1 cellular context compared by ENCODE assay signal in the genomic region with DNA sequence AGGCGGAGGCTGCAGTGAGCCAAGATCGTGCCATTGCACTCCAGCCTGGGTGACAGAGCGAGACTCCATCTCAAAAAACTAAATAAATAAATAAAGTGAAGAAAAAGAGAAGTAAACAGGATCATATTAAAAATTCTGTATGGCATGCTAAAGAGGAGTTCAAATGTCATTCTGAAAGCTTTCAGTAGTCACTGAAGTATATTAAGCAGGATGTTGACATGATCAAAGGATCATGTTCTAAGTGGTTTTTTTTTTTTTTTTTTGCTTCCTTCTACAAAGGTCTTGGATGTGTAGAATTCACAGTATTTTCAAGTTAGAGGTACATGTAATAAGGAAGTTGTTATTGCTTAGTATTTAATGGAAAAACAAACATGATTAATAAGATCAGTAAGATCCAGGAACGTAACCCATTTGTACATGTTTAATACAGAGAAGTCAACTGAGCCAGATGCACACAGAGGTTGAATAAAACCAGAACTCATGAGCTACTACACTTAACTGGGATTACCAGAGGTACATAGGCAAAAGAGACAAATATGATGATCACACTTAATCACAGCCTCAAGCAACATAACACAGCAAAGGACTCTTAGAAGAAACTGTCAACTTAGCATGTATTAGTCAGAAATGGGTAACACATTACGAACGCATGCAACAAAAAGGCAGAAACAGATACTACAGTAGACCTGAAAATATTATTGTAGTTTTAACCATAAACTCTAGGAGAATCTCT.
TF ChIP-seq lines count a peak whose summit lies in the region.

No MANE protein-coding gene starts in this region.

TF ChIP-seq in HepG2, 621 proteins besides CTCF, POLR2A, EP300 and RAD21:
- TF ChIP-seq MAFF (IDR thresholded peaks at IDR 0.05; ENCODE audit: low read depth, low read length) = 0 out of 2 replicates have a peak, but pooled peaks have one; percentile 16
- no peak for TF ChIP-seq ZNF160 (CRISPR knock-in tag; IDR thresholded peaks at IDR 0.05)
- TF ChIP-seq MAFK (conservative IDR thresholded peaks at IDR 0.05 in 1 of 2, IDR thresholded peaks at IDR 0.05 in 1 of 2; ENCODE audit: low read length in 2 of 2) = 0 out of 4 replicates have a peak, but pooled peaks of 1 of the 2 experiments have one; percentile 17
